Comparison of ENCODE assay signal across 19 cellular contexts in genomic region chr2:88818381-88818780, GRCh38.
DNase-seq lines count a peak whose midpoint lies in the region; ATAC-seq, FAIRE-seq and TF ChIP-seq lines count a peak whose summit lies in the region.
"Had no signal": no experiment of that assay in that cellular context is flagged by ENCODE, and none has a peak within 500 bp of the region (broad histone marks: within the 10 kb centered on the region; RNA-seq: fewer than 3 reads in every experiment).

No MANE protein-coding gene starts in this region.

- H3K9me1 ChIP-seq in endothelial cell of umbilical vein (replicated peaks; ENCODE audit: control insufficient read depth, extremely low read depth, insufficient read depth, low read length), result no peaks in the 10 kb centered on the region

- no peaks in the 10 kb centered on the region for H3K36me3 Mint-ChIP-seq in stimulated activated naive CD8-positive, alpha-beta T cell treated with anti-CD3 and anti-CD28 coated beads, Interleukin-15, Interleukin-2, amounts not matched to agents 100 ng/mL and 50 ng/mL, for 24 hours (ENCODE audit: low read depth)

- no peaks in the 10 kb centered on the region for H4K20me1 ChIP-seq in endothelial cell of umbilical vein (replicated peaks; ENCODE audit: control insufficient read depth, extremely low read depth, insufficient read depth, low read length)
- H4K20me1 ChIP-seq: BLaER1 had no signal

- H3K4me3 ChIP-seq in endothelial cell of umbilical vein (replicated peaks in 1 of 3; ENCODE audit: insufficient read depth in 1 of 3, low read depth in 1 of 3, low read length in 3 of 3), result no peak overlapping the region
- H3K4me3 ChIP-seq: BLaER1, MG63, Peyer's patch had no signal

- no peak overlapping the region for H2AFZ ChIP-seq in endothelial cell of umbilical vein (ENCODE audit: low read depth, low read length)

- no peaks in the 10 kb centered on the region for H3K27me3 Mint-ChIP-seq in stimulated activated naive CD8-positive, alpha-beta T cell treated with anti-CD3 and anti-CD28 coated beads, Interleukin-15, Interleukin-2, amounts not matched to agents 100 ng/mL and 50 ng/mL, for 24 hours

- BruUV-seq in endothelial cell of umbilical vein (replicated peaks; lab: Mats Ljungman, UMichigan), result no TSS peak

- no peak for DNase-seq in stimulated activated naive CD8-positive, alpha-beta T cell treated with anti-CD3 and anti-CD28 coated beads, Interleukin-15, Interleukin-2, amounts not matched to agents 100 U/mL and 50 U/mL, for 24 hours
- DNase-seq in RPMI7951 (ENCODE audit: low read depth) (peak; percentile 59), endothelial cell of umbilical vein (ENCODE audit: low read depth, low spot score) (peak; percentile 65), HuH-7.5 (ENCODE audit: low spot score) (no peak), NCI-H69 (lab: John Stamatoyannopoulos, UW) (no peak), GM19239 (ENCODE audit: insufficient read length, low spot score) (no peak), NCI-H2196 (lab: John Stamatoyannopoulos, UW; ENCODE audit: unreplicated experiment) (no peak)
- DNase-seq: 8988T, MG63, NCI-H1417 treated with DMSO at 0.1 percent for 48 hours, NCI-H2029, NCI-H2171, NCI-H510A, Peyer's patch had no signal

- H3K27ac ChIP-seq in endothelial cell of umbilical vein (ENCODE audit: insufficient read depth, low read depth, low read length), result no peak overlapping the region
- H3K27ac ChIP-seq: BLaER1, KMS-11, Peyer's patch had no signal

- H3K9me3 ChIP-seq in endothelial cell of umbilical vein (replicated peaks; ENCODE audit: control insufficient read depth, insufficient read depth, low read length), result peaks cover 2% of the 10 kb centered on the region
- H3K9me3 ChIP-seq: MG63 had no signal

- POLR2A ChIA-PET in endothelial cell of umbilical vein (lab: Charles Lee), result no interaction called here

- peaks cover 5% of the 10 kb centered on the region for H3K4me1 ChIP-seq in endothelial cell of umbilical vein (ENCODE audit: control insufficient read depth, extremely low read depth, insufficient read depth, low read length)
- H3K4me1 ChIP-seq: BLaER1, Peyer's patch had no signal

- CTCF ChIA-PET in endothelial cell of umbilical vein (lab: Charles Lee), result interaction anchor here (0.8 to 1.2 kb wide), 5 partner anchors 11 to 85 kb away, joined by 3 to 8 read pairs (median 3); no protein-coding TSS in a partner anchor

- no peaks in the 10 kb centered on the region for H3K27me3 ChIP-seq in endothelial cell of umbilical vein (ENCODE audit: control insufficient read depth in 2 of 2, insufficient read depth in 2 of 2, low read length in 2 of 2)
- H3K27me3 ChIP-seq: BLaER1, MG63, Peyer's patch had no signal

- ATAC-seq in stimulated activated naive CD8-positive, alpha-beta T cell treated with anti-CD3 and anti-CD28 coated beads, Interleukin-15, Interleukin-2, amounts not matched to agents 100 U/mL and 50 U/mL, for 24 hours, result no peak
- ATAC-seq: HepG2 had no signal

- intact Hi-C loops in endothelial cell of umbilical vein (cut with micrococcal nuclease), result loop anchor here (1.0 kb wide), 1 partner anchor 10 kb away; no protein-coding TSS in a partner anchor

- no peak for TF ChIP-seq POLR2A in endothelial cell of umbilical vein (IDR thresholded peaks at IDR 0.05; ENCODE audit: low read depth, low read length)

- H3K36me3 ChIP-seq in endothelial cell of umbilical vein (ENCODE audit: control insufficient read depth in 2 of 2, extremely low read depth in 1 of 2, insufficient read depth in 2 of 2, low read length in 2 of 2), result no peaks in the 10 kb centered on the region
- H3K36me3 ChIP-seq: BLaER1, MG63, Peyer's patch had no signal

- H3K9ac ChIP-seq in endothelial cell of umbilical vein (replicated peaks; ENCODE audit: extremely low read depth, insufficient read depth, low read length), result no peak overlapping the region
- H3K9ac ChIP-seq: BLaER1, KMS-11 had no signal

- peak overlapping the region; percentile 18 for H3K27ac Mint-ChIP-seq in stimulated activated naive CD8-positive, alpha-beta T cell treated with anti-CD3 and anti-CD28 coated beads, Interleukin-15, Interleukin-2, amounts not matched to agents 100 ng/mL and 50 ng/mL, for 24 hours
- H3K27ac Mint-ChIP-seq: T-helper 1 cell treated with Interleukin-12 subunit alpha and Interleukin-12 subunit beta and Interleukin-4 antibody, amounts not matched to agents 30 μg/mL and 1 μg/mL, for 36 hours had no signal

- TF ChIP-seq CTCF in endothelial cell of umbilical vein (IDR thresholded peaks at IDR 0.05; ENCODE audit: extremely low read depth in 1 of 2, insufficient read depth in 1 of 2, low read depth in 1 of 2, low read length in 2 of 2), result no peak

- H3K4me3 Mint-ChIP-seq in stimulated activated naive CD8-positive, alpha-beta T cell treated with anti-CD3 and anti-CD28 coated beads, Interleukin-15, Interleukin-2, amounts not matched to agents 100 ng/mL and 50 ng/mL, for 24 hours, result no peak overlapping the region
- H3K4me3 Mint-ChIP-seq: T-helper 1 cell treated with Interleukin-12 subunit alpha and Interleukin-12 subunit beta and Interleukin-4 antibody, amounts not matched to agents 30 μg/mL and 1 μg/mL, for 36 hours had no signal

- H3K4me2 ChIP-seq in endothelial cell of umbilical vein (ENCODE audit: insufficient read depth, low read length), result peak overlapping the region; percentile 4
- H3K4me2 ChIP-seq: BLaER1, KMS-11 had no signal

- no peaks in the 10 kb centered on the region for H3K79me2 ChIP-seq in endothelial cell of umbilical vein (ENCODE audit: control insufficient read depth, insufficient read depth, low read length)

- dilution Hi-C loops in endothelial cell of umbilical vein (cut with MboI; ENCODE audit: extremely low pct_ligation_motif_present, low sequenced_read_pairs), result no loop called here

- H3K9me3 Mint-ChIP-seq in stimulated activated naive CD8-positive, alpha-beta T cell treated with anti-CD3 and anti-CD28 coated beads, Interleukin-15, Interleukin-2, amounts not matched to agents 100 ng/mL and 50 ng/mL, for 24 hours, result peaks cover 12% of the 10 kb centered on the region

- FAIRE-seq in endothelial cell of umbilical vein (lab: Jason Lieb, UNC) (peak; percentile 69), GM19239 (lab: Jason Lieb, UNC) (no peak)
- FAIRE-seq: HepG2 had no signal

- no peaks in the 10 kb centered on the region for H3K4me1 Mint-ChIP-seq in stimulated activated naive CD8-positive, alpha-beta T cell treated with anti-CD3 and anti-CD28 coated beads, Interleukin-15, Interleukin-2, amounts not matched to agents 100 ng/mL and 50 ng/mL, for 24 hours (ENCODE audit: low read depth)

TF ChIP-seq in endothelial cell of umbilical vein, 7 proteins besides CTCF, POLR2A, EP300 and RAD21:
- TF ChIP-seq JUN (IDR thresholded peaks at IDR 0.05; ENCODE audit: borderline replicate concordance, insufficient read depth, insufficient read length, low read depth), result peak; percentile 85
- TF ChIP-seq MAX (IDR thresholded peaks at IDR 0.05; ENCODE audit: insufficient read depth, insufficient read length), result no peak
- no peak for TF ChIP-seq MYC (IDR thresholded peaks at IDR 0.05; ENCODE audit: low read depth, low read length)
- TF ChIP-seq POLR2AphosphoS5 (IDR thresholded peaks at IDR 0.05; ENCODE audit: insufficient read depth, low read depth, low read length), result peak; percentile 49
- TF ChIP-seq FOS (IDR thresholded peaks at IDR 0.05; ENCODE audit: borderline replicate concordance, insufficient read depth, low read length), result peak; percentile 70
- no peak for TF ChIP-seq EZH2 (IDR thresholded peaks at IDR 0.05; ENCODE audit: borderline replicate concordance, low read depth, low read length, severe bottlenecking)
- TF ChIP-seq GATA2 (IDR thresholded peaks at IDR 0.05; ENCODE audit: insufficient read depth, insufficient read length, low read depth, low read length), result no peak

Comparison
In these comparisons a context has a peak if more than half of its experiments do, and no peak if none do; other contexts are left out.
1. DNase-seq: peak in RPMI7951 (single experiment) and endothelial cell of umbilical vein (single experiment); none in stimulated activated naive CD8-positive, alpha-beta T cell treated with anti-CD3 and anti-CD28 coated beads, Interleukin-15, Interleukin-2, amounts not matched to agents 100 U/mL and 50 U/mL, for 24 hours (single experiment), HuH-7.5 (single experiment), NCI-H69 (single experiment), GM19239 (single experiment) and NCI-H2196 (single experiment).